Comparison of ENCODE assay signal across 26 cellular contexts in genomic region chr1:52352690-52353089, GRCh38. TPM values are rescaled to one million over a fixed set of nuclear protein-coding genes. Genes with fewer than 3 reads are reported as not detected.
DNase-seq lines count a peak whose midpoint lies in the region; ATAC-seq and TF ChIP-seq lines count a peak whose summit lies in the region.
"Had no signal": no experiment of that assay in that cellular context is flagged by ENCODE, and none has a peak within 500 bp of the region (broad histone marks: within the 10 kb centered on the region; RNA-seq: fewer than 3 reads in every experiment).

No MANE protein-coding gene starts in this region.

- no peak overlapping the region for H3K9ac ChIP-seq in IMR-90 (ENCODE audit: low read depth, low read length)
- H3K9ac ChIP-seq in smooth muscle cell (ENCODE audit: low read depth): no peak overlapping the region

- H3K4me3 ChIP-seq in IMR-90 (ENCODE audit: insufficient read depth, low read depth, low read length) (no peak overlapping the region), smooth muscle cell (no peak overlapping the region)
- H3K4me3 ChIP-seq: heart right ventricle, uterus had no signal

- no peak for TF ChIP-seq POLR2A in IMR-90 (IDR thresholded peaks at IDR 0.05; ENCODE audit: low read depth, low read length)

- H3K9me3 ChIP-seq in CD4-positive, alpha-beta T cell (ENCODE audit: control insufficient read depth, low read length): no peaks in the 10 kb centered on the region
- no peaks in the 10 kb centered on the region for H3K9me3 ChIP-seq in IMR-90 (ENCODE audit: control insufficient read depth, insufficient read depth, low read length)
- no peaks in the 10 kb centered on the region for H3K9me3 ChIP-seq in smooth muscle cell (replicated peaks; ENCODE audit: low read depth)
- H3K9me3 ChIP-seq: heart right ventricle, uterus had no signal

- peak overlapping the region; percentile 29 for H2AK9ac ChIP-seq in IMR-90 (replicated peaks; ENCODE audit: low read depth, low read length, poor library complexity)

- H3K9me3 Mint-ChIP-seq in CD4-positive, alpha-beta T cell: no peaks in the 10 kb centered on the region
- H3K9me3 Mint-ChIP-seq in endothelial cell (ENCODE audit: unreplicated experiment): no peaks in the 10 kb centered on the region
- H3K9me3 Mint-ChIP-seq: activated CD4-positive, alpha-beta T cell treated with anti-CD3 and anti-CD28 coated beads, Interleukin-2, amount 10 ng/mL, durations not matched to agents 7 days and 5 days had no signal

- H3K79me2 ChIP-seq in smooth muscle cell (ENCODE audit: low read depth): no peaks in the 10 kb centered on the region

- CTCF ChIA-PET in CD4-positive, alpha-beta T cell (lab: Charles Lee): no interaction called here
- CTCF ChIA-PET in IMR-90 (lab: Yijun Ruan, JAX): no interaction called here

- no peak overlapping the region for H4K5ac ChIP-seq in IMR-90 (ENCODE audit: low read depth, low read length)

- intact Hi-C loops in CD4-positive, alpha-beta T cell (cut with DNase I, micrococcal nuclease): no loop called here
- intact Hi-C loops in IMR-90 (cut with micrococcal nuclease): no loop called here

- H2BK120ac ChIP-seq in IMR-90 (ENCODE audit: low read depth, low read length): no peak overlapping the region

- no peaks in the 10 kb centered on the region for H3K27me3 Mint-ChIP-seq in CD4-positive, alpha-beta T cell
- H3K27me3 Mint-ChIP-seq in endothelial cell (ENCODE audit: unreplicated experiment): peaks cover 3% of the 10 kb centered on the region
- H3K27me3 Mint-ChIP-seq: activated CD4-positive, alpha-beta T cell treated with anti-CD3 and anti-CD28 coated beads, Interleukin-2, amount 10 ng/mL, durations not matched to agents 7 days and 5 days had no signal

- H3K4me1 Mint-ChIP-seq in CD4-positive, alpha-beta T cell (ENCODE audit: low read depth): peaks cover 2% of the 10 kb centered on the region
- H3K4me1 Mint-ChIP-seq in endothelial cell (ENCODE audit: unreplicated experiment): peaks cover 51% of the 10 kb centered on the region
- H3K4me1 Mint-ChIP-seq: activated CD4-positive, alpha-beta T cell treated with anti-CD3 and anti-CD28 coated beads, Interleukin-2, amount 10 ng/mL, durations not matched to agents 7 days and 5 days had no signal

- H3K4ac ChIP-seq in IMR-90 (ENCODE audit: low read depth, low read length): no peak overlapping the region

- H3K36me3 Mint-ChIP-seq in CD4-positive, alpha-beta T cell (ENCODE audit: low read depth): peaks cover 59% of the 10 kb centered on the region
- peaks cover 41% of the 10 kb centered on the region for H3K36me3 Mint-ChIP-seq in endothelial cell (ENCODE audit: low read depth, unreplicated experiment)

- H3K14ac ChIP-seq in IMR-90 (replicated peaks; ENCODE audit: low read depth, low read length): no peak overlapping the region

- H3K36me3 ChIP-seq in IMR-90 (ENCODE audit: control insufficient read depth, insufficient read depth, low read length) (peaks cover 53% of the 10 kb centered on the region), smooth muscle cell (ENCODE audit: low read depth) (peaks cover 15% of the 10 kb centered on the region)
- H3K36me3 ChIP-seq: uterus had no signal

- peaks cover 0 to 3% of the 10 kb centered on the region in 2 experiments; a peak in 1 of 4 replicates for H3K79me1 ChIP-seq in IMR-90 (ENCODE audit: low read depth in 1 of 2, low read length in 2 of 2)

- no peak overlapping the region for H2BK5ac ChIP-seq in IMR-90 (ENCODE audit: low read depth, low read length, poor library complexity, severe bottlenecking)

- no peak overlapping the region for H4K8ac ChIP-seq in IMR-90 (ENCODE audit: low read depth in 2 of 2, low read length in 2 of 2)

- WGBS in IMR-90 (ENCODE audit: extremely low coverage in 2 of 2, insufficient read length in 1 of 2), 2 experiments: 92% methylated on average over 2 of the region's 7 CpGs; no CpG with 5 or more reads in 1 of the 2 experiments
- 91% methylated on average over 7 of the region's 7 CpGs for WGBS in smooth muscle cell (ENCODE audit: low lambda C conversion rate)

- no peak overlapping the region for H3K18ac ChIP-seq in IMR-90 (ENCODE audit: low read depth, low read length)

- no peak overlapping the region for H3K23ac ChIP-seq in IMR-90 (ENCODE audit: low read depth, low read length)

- POLR2A ChIA-PET in CD4-positive, alpha-beta T cell (lab: Charles Lee): interaction anchor here (2.7 kb wide), 1 partner anchor 13 kb away, joined by 9 read pairs; the partner anchor contains the start of gene CC2D1B
- POLR2A ChIA-PET in IMR-90 (lab: Charles Lee; ENCODE audit: unreplicated experiment): no interaction called here

- no peak for TF ChIP-seq CTCF in CD4-positive, alpha-beta T cell (IDR thresholded peaks at IDR 0.05)
- no peak for TF ChIP-seq CTCF in IMR-90 (conservative IDR thresholded peaks at IDR 0.05; ENCODE audit: low read depth, low read length)
- TF ChIP-seq CTCF in endothelial cell (IDR thresholded peaks at IDR 0.05; ENCODE audit: unreplicated experiment): no peak
- TF ChIP-seq CTCF in smooth muscle cell (IDR thresholded peaks at IDR 0.05; ENCODE audit: borderline replicate concordance, insufficient read depth, poor library complexity, severe bottlenecking): no peak

- no TSS peak for BruUV-seq in IMR-90 (replicated peaks; lab: Mats Ljungman, UMichigan)

- H3K27me3 ChIP-seq in CD4-positive, alpha-beta T cell (ENCODE audit: control insufficient read depth, insufficient read depth, low read length): no peaks in the 10 kb centered on the region
- H3K27me3 ChIP-seq in IMR-90 (ENCODE audit: control insufficient read depth, insufficient read depth, low read length) (no peaks in the 10 kb centered on the region), smooth muscle cell (ENCODE audit: low read depth) (no peaks in the 10 kb centered on the region)
- H3K27me3 ChIP-seq: foreskin keratinocyte, heart right ventricle, uterus had no signal

- H3K4me1 ChIP-seq in IMR-90 (ENCODE audit: control insufficient read depth, insufficient read depth, low read length) (no peaks in the 10 kb centered on the region; the same call in 1 of the 2 replicates), smooth muscle cell (ENCODE audit: low read depth) (peaks cover 11% of the 10 kb centered on the region)
- H3K4me1 ChIP-seq: foreskin keratinocyte, uterus had no signal

- DNase-seq in CD4-positive, alpha-beta T cell: no peak
- DNase-seq in IMR-90 (no peak), endothelial cell (ENCODE audit: low spot score) (no peak), smooth muscle cell (lab: John Stamatoyannopoulos, UW; ENCODE audit: unreplicated experiment) (no peak), NCI-H187 treated with DMSO at 0.1 percent for 48 hours (lab: John Stamatoyannopoulos, UW) (no peak), T1000 (lab: John Stamatoyannopoulos, UW) (no peak), DMS53 (lab: John Stamatoyannopoulos, UW) (no peak)
- DNase-seq: activated CD4-positive, alpha-beta T cell treated with anti-CD3 and anti-CD28 coated beads, Interleukin-2, amount 10 ng/mL, durations not matched to agents 7 days and 5 days; activated CD8-positive, alpha-beta memory T cell treated with anti-CD3 and anti-CD28 coated beads, Interleukin-2, amount 50 U/mL, for 4 hours; activated effector memory CD4-positive, alpha-beta T cell treated with anti-CD3 and anti-CD28 coated beads, Interleukin-2, amount 50 U/mL, for 16 hours; effector CD4-positive, alpha-beta T cell; foreskin keratinocyte; heart right ventricle; left cardiac atrium; mesenchymal stem cell; NCI-H1105; NCI-H2081; NCI-H446; NCI-H82; stimulated activated CD8-positive, alpha-beta memory T cell treated with anti-CD3 and anti-CD28 coated beads, Interleukin-4, amount 100 ng/mL, for 48 hours; substantia nigra; T-helper 2 cell; uterus had no signal

- H3K27ac Mint-ChIP-seq in CD4-positive, alpha-beta T cell: peak overlapping the region; percentile 5
- peak overlapping the region; percentile 88 for H3K27ac Mint-ChIP-seq in endothelial cell (ENCODE audit: unreplicated experiment)
- H3K27ac Mint-ChIP-seq: activated CD4-positive, alpha-beta T cell treated with anti-CD3 and anti-CD28 coated beads, Interleukin-2, amount 10 ng/mL, durations not matched to agents 7 days and 5 days had no signal

- H2AFZ ChIP-seq in IMR-90 (replicated peaks; ENCODE audit: low read length, poor library complexity): no peak overlapping the region
- no peak overlapping the region for H2AFZ ChIP-seq in smooth muscle cell (ENCODE audit: low read depth)

- H2AK5ac ChIP-seq in IMR-90 (ENCODE audit: low read depth, low read length): no peak overlapping the region

- TF ChIP-seq RAD21 in IMR-90 (IDR thresholded peaks at IDR 0.05; ENCODE audit: low read length): no peak

- no peak overlapping the region for H2BK20ac ChIP-seq in IMR-90 (ENCODE audit: low read depth, low read length)

- H3F3A ChIP-seq in smooth muscle cell (ENCODE audit: low read depth): peaks cover 33% of the 10 kb centered on the region

- H3K27ac ChIP-seq in CD4-positive, alpha-beta T cell (ENCODE audit: low read depth, low read length): no peak overlapping the region
- H3K27ac ChIP-seq in IMR-90 (ENCODE audit: insufficient read depth, low read length): no peak overlapping the region
- H3K27ac ChIP-seq in smooth muscle cell (ENCODE audit: low read depth): peak overlapping the region; percentile 89
- H3K27ac ChIP-seq: C4-2B, foreskin keratinocyte, heart right ventricle, uterus had no signal

- no peak overlapping the region for H4K91ac ChIP-seq in IMR-90 (ENCODE audit: insufficient read depth, low read depth, low read length)

- H4K20me1 ChIP-seq in IMR-90 (ENCODE audit: insufficient read depth, low read length) (no peaks in the 10 kb centered on the region; the same call in none of the 2 replicates), smooth muscle cell (ENCODE audit: low read depth) (no peaks in the 10 kb centered on the region)

- 0 out of 2 replicates have a peak, but pooled peaks cover 8% of the 10 kb centered on the region for H3K9me1 ChIP-seq in IMR-90 (ENCODE audit: insufficient read depth, low read length)

- H2BK15ac ChIP-seq in IMR-90 (ENCODE audit: low read depth, low read length): no peak overlapping the region

- no peak for ATAC-seq in CD4-positive, alpha-beta T cell (ENCODE audit: poor library complexity)
- ATAC-seq in IMR-90 (ENCODE audit: low read depth): no peak
- ATAC-seq: esophagus mucosa, foreskin keratinocyte, left cardiac atrium, SK-N-SH treated with all-trans-retinoic acid at 6 μM for 48 hours had no signal

- no peak overlapping the region for H3K56ac ChIP-seq in IMR-90 (ENCODE audit: extremely low read depth, insufficient read depth, low read length)

- no peak overlapping the region for H3K4me2 ChIP-seq in IMR-90 (ENCODE audit: low read depth, low read length)
- no peak overlapping the region for H3K4me2 ChIP-seq in smooth muscle cell

- in situ Hi-C loops in IMR-90 (cut with MboI; ENCODE audit: low sequenced_read_pairs): no loop called here

- no peak overlapping the region for H3K4me3 Mint-ChIP-seq in CD4-positive, alpha-beta T cell
- peak overlapping the region; percentile 73 for H3K4me3 Mint-ChIP-seq in endothelial cell (ENCODE audit: unreplicated experiment)
- H3K4me3 Mint-ChIP-seq: activated CD4-positive, alpha-beta T cell treated with anti-CD3 and anti-CD28 coated beads, Interleukin-2, amount 10 ng/mL, durations not matched to agents 7 days and 5 days had no signal

- dilution Hi-C loops in IMR-90 (cut with HindIII; ENCODE audit: low sequenced_read_pairs, unreplicated experiment): no loop called here

RNA-seq across cellular contexts. Expression of gene CC2D1B, which starts 13.3 kb away (rescaled TPM):
- total RNA-seq in CD4-positive, alpha-beta T cell: 10 to 100 TPM; 46.5 to 47.5 TPM
- total RNA-seq in IMR-90 (2012; rRNA removed) (15.6 and 17.2 TPM in 2 replicates), endothelial cell (ENCODE audit: unreplicated experiment) (43.1 TPM), smooth muscle cell (9.7 and 12.5 TPM in 2 replicates)
- polyA plus RNA-seq in IMR-90 (2012; rRNA removed) (16.4 and 16.9 TPM in 2 replicates), smooth muscle cell (7.9 and 9.1 TPM in 2 replicates)
- polyA plus RNA-seq in IMR-90 (2012; cell fraction: cytosol; rRNA removed): 9.8 and 10.7 TPM in 2 replicates
- polyA plus RNA-seq in IMR-90 (2012; cell fraction: nucleus; rRNA removed; ENCODE audit: low replicate concordance): 39.6 and 49.2 TPM in 2 replicates

RNA-seq across cellular contexts. Expression of gene ORC1, which starts 51.5 kb away (rescaled TPM):
- 1 to 10 TPM; 1.1 to 1.3 TPM for total RNA-seq in CD4-positive, alpha-beta T cell
- total RNA-seq in IMR-90 (2012; rRNA removed) (9.7 and 10.6 TPM in 2 replicates), endothelial cell (ENCODE audit: unreplicated experiment) (4.9 TPM), smooth muscle cell (1.9 and 3.5 TPM in 2 replicates)
- polyA plus RNA-seq in IMR-90 (2012; rRNA removed) (5.9 and 6.3 TPM in 2 replicates), smooth muscle cell (1.9 and 2.5 TPM in 2 replicates)
- 1.9 and 2.9 TPM in 2 replicates for polyA plus RNA-seq in IMR-90 (2012; cell fraction: cytosol; rRNA removed)
- polyA plus RNA-seq in IMR-90 (2012; cell fraction: nucleus; rRNA removed; ENCODE audit: low replicate concordance): 3.2 and 3.3 TPM in 2 replicates

RNA-seq across cellular contexts. Expression of gene PRPF38A, which starts 51.7 kb away (rescaled TPM):
- 10 to 100 TPM; 56.2 to 63.6 TPM for total RNA-seq in CD4-positive, alpha-beta T cell
- 17.2 and 23.5 TPM in 2 replicates for total RNA-seq in IMR-90 (2012; rRNA removed)
- polyA plus RNA-seq in IMR-90 (2012; rRNA removed): 14.9 and 19.0 TPM in 2 replicates
- polyA plus RNA-seq in IMR-90 (2012; cell fraction: cytosol; rRNA removed): 7.7 and 16.6 TPM in 2 replicates
- polyA plus RNA-seq in IMR-90 (2012; cell fraction: nucleus; rRNA removed; ENCODE audit: low replicate concordance): 10.3 and 43.7 TPM in 2 replicates
- 61.9 TPM for total RNA-seq in endothelial cell (ENCODE audit: unreplicated experiment)
- total RNA-seq in smooth muscle cell: 23.2 and 24.8 TPM in 2 replicates
- 28.0 and 31.6 TPM in 2 replicates for polyA plus RNA-seq in smooth muscle cell
